Comparison of ENCODE assay signal across 8 cellular contexts in genomic region chr2:156342252-156343095, GRCh38. TPM values are rescaled to one million over a fixed set of nuclear protein-coding genes. Genes with fewer than 3 reads are reported as not detected.
DNase-seq lines count a peak whose midpoint lies in the region; ATAC-seq and TF ChIP-seq lines count a peak whose summit lies in the region.

No MANE protein-coding gene starts in this region.

- H3K4me2 ChIP-seq in IMR-90 (ENCODE audit: low read depth, low read length), result peak overlapping the region; percentile 96

- peak overlapping the region; percentile 79; the same call in 1 of the 2 replicates for H3K56ac ChIP-seq in IMR-90 (ENCODE audit: extremely low read depth, insufficient read depth, low read length)

- peak overlapping the region; percentile 88 for H2BK15ac ChIP-seq in IMR-90 (ENCODE audit: low read depth, low read length)

- peaks cover 8 to 13% of the 10 kb centered on the region in 2 experiments; a peak in 3 of 4 replicates for H3K79me1 ChIP-seq in IMR-90 (ENCODE audit: low read depth in 1 of 2, low read length in 2 of 2)

- H3K23ac ChIP-seq in IMR-90 (ENCODE audit: low read depth, low read length), result peak overlapping the region; percentile 96

- H3K27ac Mint-ChIP-seq in activated T-helper 17 cell treated with anti-CD3 and anti-CD28 coated beads, Interleukin-2, amount 50 U/mL, for 72 hours, result peak overlapping the region; percentile 97
- peak overlapping the region; percentile 96 to 97 for H3K27ac Mint-ChIP-seq in natural killer cell
- H3K27ac Mint-ChIP-seq in stimulated activated naive B cell treated with anti-CD40 and anti-IgM and Interleukin-4, amounts not matched to agents 10 μg/mL and 1 μg/mL and 100 μg/mL, for 72 hours, result peak overlapping the region; percentile 100

- peak overlapping the region; percentile 21; the same call in 1 of the 2 replicates for H2BK20ac ChIP-seq in IMR-90 (ENCODE audit: low read depth, low read length)

- in situ Hi-C loops in IMR-90 (cut with MboI; ENCODE audit: low sequenced_read_pairs), result loop anchor here (25.0 kb wide), 3 partner anchors 245 to 1520 kb away; no protein-coding TSS in a partner anchor

- H3K27me3 ChIP-seq in IMR-90 (ENCODE audit: control insufficient read depth, insufficient read depth, low read length), result no peaks in the 10 kb centered on the region
- no peaks in the 10 kb centered on the region for H3K27me3 ChIP-seq in Peyer's patch

- peak overlapping the region; percentile 88 for H3K18ac ChIP-seq in IMR-90 (ENCODE audit: low read depth, low read length)

- peak overlapping the region; percentile 96 for H3K27ac ChIP-seq in IMR-90 (ENCODE audit: insufficient read depth, low read length)
- H3K27ac ChIP-seq in Peyer's patch, result peak overlapping the region; percentile 99 to 100 (median 100)

- CTCF ChIA-PET in IMR-90 (lab: Yijun Ruan, JAX), result interaction anchor here (1.5 to 1.9 kb wide), 2 partner anchors 15 to 223 kb away, joined by 3 to 5 read pairs; no protein-coding TSS in a partner anchor

- no peaks in the 10 kb centered on the region for H3K4me1 ChIP-seq in IMR-90 (ENCODE audit: control insufficient read depth, insufficient read depth, low read length)
- H3K4me1 ChIP-seq in Peyer's patch, result peaks cover 0 to 23% (median 0%) of the 10 kb centered on the region in 4 donors

- H3K27me3 Mint-ChIP-seq in activated T-helper 17 cell treated with anti-CD3 and anti-CD28 coated beads, Interleukin-2, amount 50 U/mL, for 72 hours, result no peaks in the 10 kb centered on the region
- H3K27me3 Mint-ChIP-seq in natural killer cell (ENCODE audit: low read depth in 2 of 2), result no peaks in the 10 kb centered on the region
- no peaks in the 10 kb centered on the region for H3K27me3 Mint-ChIP-seq in stimulated activated naive B cell treated with anti-CD40 and anti-IgM and Interleukin-4, amounts not matched to agents 10 μg/mL and 1 μg/mL and 100 μg/mL, for 72 hours

- ATAC-seq in GM21619 (IDR thresholded peaks at IDR 0.05; ENCODE audit: unreplicated experiment), result peak; percentile 49
- ATAC-seq in IMR-90 (ENCODE audit: low read depth), result peak; percentile 81
- peak; percentile 75 for ATAC-seq in activated T-helper 17 cell treated with anti-CD3 and anti-CD28 coated beads, Interleukin-2, amount 50 U/mL, for 72 hours (replicated peaks)
- peak; percentile 60 to 80 (median 71) for ATAC-seq in natural killer cell
- peak; percentile 69 to 73 for ATAC-seq in stimulated activated naive B cell treated with anti-CD40 and anti-IgM and Interleukin-4, amounts not matched to agents 10 μg/mL and 1 μg/mL and 100 μg/mL, for 72 hours (replicated peaks)

- H3K14ac ChIP-seq in IMR-90 (replicated peaks; ENCODE audit: low read depth, low read length), result peak overlapping the region; percentile 92

- H3K9ac ChIP-seq in IMR-90 (ENCODE audit: low read depth, low read length), result peak overlapping the region; percentile 99

- DNase-seq in DMS53 treated with DMSO at 0.1 percent for 48 hours (lab: John Stamatoyannopoulos, UW; ENCODE audit: unreplicated experiment) (peak; percentile 85), IMR-90 (peak; percentile 93), Peyer's patch (peak; percentile 81 to 97 (median 96)), fibroblast of mammary gland (ENCODE audit: low read depth) (peak; percentile 91), natural killer cell (peak; percentile 88)
- DNase-seq in stimulated activated naive B cell treated with anti-CD40 and anti-IgM and Interleukin-4, amounts not matched to agents 10 μg/mL and 1 μg/mL and 100 μg/mL, for 72 hours, result peak; percentile 89

- intact Hi-C loops in IMR-90 (cut with micrococcal nuclease), result loop anchor here (1.0 to 5.0 kb wide), 3 partner anchors 8 to 905 kb away; no protein-coding TSS in a partner anchor
- intact Hi-C loops in natural killer cell (cut with micrococcal nuclease), result loop anchor here (2.0 to 5.0 kb wide), 3 partner anchors 58 to 150 kb away; no protein-coding TSS in a partner anchor

- H3K4me3 Mint-ChIP-seq in activated T-helper 17 cell treated with anti-CD3 and anti-CD28 coated beads, Interleukin-2, amount 50 U/mL, for 72 hours, result peak overlapping the region; percentile 97
- peak overlapping the region; percentile 97 for H3K4me3 Mint-ChIP-seq in natural killer cell
- H3K4me3 Mint-ChIP-seq in stimulated activated naive B cell treated with anti-CD40 and anti-IgM and Interleukin-4, amounts not matched to agents 10 μg/mL and 1 μg/mL and 100 μg/mL, for 72 hours, result peak overlapping the region; percentile 97 to 100

- H3K9me3 Mint-ChIP-seq in activated T-helper 17 cell treated with anti-CD3 and anti-CD28 coated beads, Interleukin-2, amount 50 U/mL, for 72 hours, result no peaks in the 10 kb centered on the region
- no peaks in the 10 kb centered on the region for H3K9me3 Mint-ChIP-seq in natural killer cell
- no peaks in the 10 kb centered on the region for H3K9me3 Mint-ChIP-seq in stimulated activated naive B cell treated with anti-CD40 and anti-IgM and Interleukin-4, amounts not matched to agents 10 μg/mL and 1 μg/mL and 100 μg/mL, for 72 hours

- H2AFZ ChIP-seq in IMR-90 (replicated peaks; ENCODE audit: low read length, poor library complexity), result peak overlapping the region; percentile 93

- no peaks in the 10 kb centered on the region for H4K20me1 ChIP-seq in IMR-90 (ENCODE audit: insufficient read depth, low read length)

- H3K4ac ChIP-seq in IMR-90 (ENCODE audit: low read depth, low read length), result peak overlapping the region; percentile 91

- peak overlapping the region; percentile 85 for H3K4me3 ChIP-seq in IMR-90 (ENCODE audit: insufficient read depth, low read depth, low read length)
- peak overlapping the region; percentile 73 to 98 (median 94) for H3K4me3 ChIP-seq in Peyer's patch
- H3K4me3 ChIP-seq in fibroblast of mammary gland (ENCODE audit: control insufficient read depth, low read depth, low read length), result peak overlapping the region; percentile 86

- BruUV-seq in IMR-90 (replicated peaks; lab: Mats Ljungman, UMichigan), result no TSS peak

- peak overlapping the region; percentile 78 for H2BK120ac ChIP-seq in IMR-90 (ENCODE audit: low read depth, low read length)

- H2BK5ac ChIP-seq in IMR-90 (ENCODE audit: low read depth, low read length, poor library complexity, severe bottlenecking), result peak overlapping the region; percentile 95

- peaks cover 7% of the 10 kb centered on the region for H3K36me3 Mint-ChIP-seq in activated T-helper 17 cell treated with anti-CD3 and anti-CD28 coated beads, Interleukin-2, amount 50 U/mL, for 72 hours (ENCODE audit: low read depth)
- H3K36me3 Mint-ChIP-seq in natural killer cell, result no peaks in the 10 kb centered on the region
- no peaks in the 10 kb centered on the region for H3K36me3 Mint-ChIP-seq in stimulated activated naive B cell treated with anti-CD40 and anti-IgM and Interleukin-4, amounts not matched to agents 10 μg/mL and 1 μg/mL and 100 μg/mL, for 72 hours

- H4K5ac ChIP-seq in IMR-90 (ENCODE audit: low read depth, low read length), result peak overlapping the region; percentile 84

- H2AK9ac ChIP-seq in IMR-90 (replicated peaks; ENCODE audit: low read depth, low read length, poor library complexity), result peak overlapping the region; percentile 97

- 0 out of 2 replicates have a peak overlapping the region, but pooled peaks have one; percentile 7 for H2AK5ac ChIP-seq in IMR-90 (ENCODE audit: low read depth, low read length)

- POLR2A ChIA-PET in IMR-90 (lab: Charles Lee; ENCODE audit: unreplicated experiment), result interaction anchor here (0.6 kb wide), 1 partner anchor 23 kb away, joined by 8 read pairs; no protein-coding TSS in a partner anchor

- dilution Hi-C loops in IMR-90 (cut with HindIII; ENCODE audit: low sequenced_read_pairs, unreplicated experiment), result no loop called here

- H3K9me3 ChIP-seq in IMR-90 (ENCODE audit: control insufficient read depth, insufficient read depth, low read length), result no peaks in the 10 kb centered on the region
- H3K9me3 ChIP-seq in Peyer's patch, result no peaks in the 10 kb centered on the region

- TF ChIP-seq POLR2A in IMR-90 (IDR thresholded peaks at IDR 0.05; ENCODE audit: low read depth, low read length) (peak; percentile 60), Peyer's patch (IDR thresholded peaks at IDR 0.05) (peak; percentile 85 to 87)

- TF ChIP-seq CTCF in IMR-90 (conservative IDR thresholded peaks at IDR 0.05; ENCODE audit: low read depth, low read length), result no peak
- TF ChIP-seq CTCF in Peyer's patch (IDR thresholded peaks at IDR 0.05), result peak in 3 of 6 experiments; percentile 8 to 16 (median 14)
- TF ChIP-seq CTCF in fibroblast of mammary gland (conservative IDR thresholded peaks at IDR 0.05; ENCODE audit: control insufficient read depth, insufficient read depth, low read depth, low read length), result no peak
- no peak for TF ChIP-seq CTCF in natural killer cell (IDR thresholded peaks at IDR 0.05)

- peak overlapping the region; percentile 93 for H4K91ac ChIP-seq in IMR-90 (ENCODE audit: insufficient read depth, low read depth, low read length)

- peaks cover 16% of the 10 kb centered on the region for H3K4me1 Mint-ChIP-seq in activated T-helper 17 cell treated with anti-CD3 and anti-CD28 coated beads, Interleukin-2, amount 50 U/mL, for 72 hours
- peaks cover 24 to 25% of the 10 kb centered on the region in 2 donors for H3K4me1 Mint-ChIP-seq in natural killer cell
- H3K4me1 Mint-ChIP-seq in stimulated activated naive B cell treated with anti-CD40 and anti-IgM and Interleukin-4, amounts not matched to agents 10 μg/mL and 1 μg/mL and 100 μg/mL, for 72 hours, result peaks cover 14 to 18% of the 10 kb centered on the region in 2 donors

- H3K36me3 ChIP-seq in IMR-90 (ENCODE audit: control insufficient read depth, insufficient read depth, low read length) (no peaks in the 10 kb centered on the region), Peyer's patch (no peaks in the 10 kb centered on the region)

- no peak; the same call in 1 of the 2 replicates for TF ChIP-seq RAD21 in IMR-90 (IDR thresholded peaks at IDR 0.05; ENCODE audit: low read length)

- H4K8ac ChIP-seq in IMR-90 (ENCODE audit: low read depth in 2 of 2, low read length in 2 of 2), result peak overlapping the region; percentile 87 to 98

- H3K9me1 ChIP-seq in IMR-90 (ENCODE audit: insufficient read depth, low read length), result no peaks in the 10 kb centered on the region

- WGBS in IMR-90 (ENCODE audit: extremely low coverage in 2 of 2, insufficient read length in 1 of 2), 2 experiments, result 2% methylated on average over 13 of the region's 86 CpGs; no CpG with 5 or more reads in 1 of the 2 experiments

TF ChIP-seq in IMR-90, 13 proteins besides CTCF, POLR2A, EP300 and RAD21 (continues in another document):
- peak; percentile 64; the same call in 1 of the 2 replicates for TF ChIP-seq MAZ (IDR thresholded peaks at IDR 0.05; ENCODE audit: borderline replicate concordance, low read depth, low read length)
- TF ChIP-seq NFE2L2 (IDR thresholded peaks at IDR 0.05; ENCODE audit: low read depth, low read length), result no peak
- no peak for TF ChIP-seq CHD1 (IDR thresholded peaks at IDR 0.05; ENCODE audit: low read depth, low read length)
- no peak for TF ChIP-seq RCOR1 (IDR thresholded peaks at IDR 0.05; ENCODE audit: insufficient replicate concordance, low read length)

RNA-seq across cellular contexts. Expression of gene NR4A2, which starts 10.0 kb away (rescaled TPM):
- 0.72 and 2.8 TPM in 2 replicates for total RNA-seq in IMR-90 (2012; rRNA removed)
- polyA plus RNA-seq in IMR-90 (2012; rRNA removed), result 2.3 and 13.6 TPM in 2 replicates
- 6.8 and 32.0 TPM in 2 replicates for polyA plus RNA-seq in IMR-90 (2012; cell fraction: cytosol; rRNA removed)
- polyA plus RNA-seq in IMR-90 (2012; cell fraction: nucleus; rRNA removed; ENCODE audit: low replicate concordance), result 258 and 476 TPM in 2 replicates
- 1 to 10 TPM; 1.9 to 5.0 (median 2.5) TPM for total RNA-seq in Peyer's patch
- total RNA-seq in activated T-helper 17 cell treated with anti-CD3 and anti-CD28 coated beads, Interleukin-2, amount 50 U/mL, for 72 hours, result 10 to 100 TPM in 1 of 2 donors, 1 to 10 TPM in 1; 1.9 to 11.9 TPM
- 100 to 1,000 TPM; 163 to 316 (median 266) TPM for total RNA-seq in natural killer cell

Comparison
In these comparisons a context has a peak if more than half of its experiments do, and no peak if none do; other contexts are left out.
1. Peak in every context shown above with its lines: DNase-seq, ATAC-seq, H3K4me3 ChIP-seq and H3K27ac ChIP-seq.
2. RNA of gene NR4A2, which starts 10.0 kb away (total RNA-seq): 163 to 316 TPM in natural killer cell; 1.9 to 11.9 TPM in activated T-helper 17 cell treated with anti-CD3 and anti-CD28 coated beads, Interleukin-2, amount 50 U/mL, for 72 hours, 1.9 to 5.0 TPM in Peyer's patch and 0.72 to 2.8 TPM in IMR-90; every median in the first group is over 10 times any median in the second.